13 cellular contexts compared by ENCODE assay signal in genomic region chr15:60721232-60721576, GRCh38.
DNase-seq lines count a peak whose midpoint lies in the region; ATAC-seq and TF ChIP-seq lines count a peak whose summit lies in the region.
"Had no signal": no experiment of that assay in that cellular context is flagged by ENCODE, and none has a peak within 500 bp of the region (broad histone marks: within the 10 kb centered on the region; RNA-seq: fewer than 3 reads in every experiment).

No MANE protein-coding gene starts in this region.

- H3K36me3 Mint-ChIP-seq in stimulated activated naive CD8-positive, alpha-beta T cell treated with anti-CD3 and anti-CD28 coated beads, Interleukin-15, Interleukin-2, amounts not matched to agents 100 ng/mL and 50 ng/mL, for 24 hours (ENCODE audit: low read depth) = no peaks in the 10 kb centered on the region
- no peaks in the 10 kb centered on the region for H3K36me3 Mint-ChIP-seq in activated naive CD8-positive, alpha-beta T cell treated with anti-CD3 and anti-CD28 coated beads, Interleukin-2, amount 10 ng/mL, durations not matched to agents 7 days and 5 days
- H3K36me3 Mint-ChIP-seq in type B pancreatic cell = no peaks in the 10 kb centered on the region

- H3K27ac Mint-ChIP-seq in stimulated activated naive CD8-positive, alpha-beta T cell treated with anti-CD3 and anti-CD28 coated beads, Interleukin-15, Interleukin-2, amounts not matched to agents 100 ng/mL and 50 ng/mL, for 24 hours = peak overlapping the region; percentile 97
- H3K27ac Mint-ChIP-seq in activated naive CD8-positive, alpha-beta T cell treated with anti-CD3 and anti-CD28 coated beads, Interleukin-2, amount 10 ng/mL, durations not matched to agents 7 days and 5 days = peak overlapping the region; percentile 21
- H3K27ac Mint-ChIP-seq in stimulated activated naive CD8-positive, alpha-beta T cell treated with anti-CD3 and anti-CD28 coated beads, Interleukin-15, amount 100 ng/mL, for 72 hours = peak overlapping the region; percentile 71 to 92
- H3K27ac Mint-ChIP-seq in type B pancreatic cell = no peak overlapping the region

- POLR2A ChIA-PET in activated naive CD8-positive, alpha-beta T cell treated with anti-CD3 and anti-CD28 coated beads, Interleukin-2, amount 10 ng/mL, durations not matched to agents 7 days and 5 days (lab: Charles Lee) = interaction anchor here (1.0 kb wide), 1 partner anchor 19 kb away, joined by 3 read pairs; no protein-coding TSS in a partner anchor

- peaks cover 5% of the 10 kb centered on the region for H3K9me3 Mint-ChIP-seq in stimulated activated naive CD8-positive, alpha-beta T cell treated with anti-CD3 and anti-CD28 coated beads, Interleukin-15, Interleukin-2, amounts not matched to agents 100 ng/mL and 50 ng/mL, for 24 hours
- H3K9me3 Mint-ChIP-seq in activated naive CD8-positive, alpha-beta T cell treated with anti-CD3 and anti-CD28 coated beads, Interleukin-2, amount 10 ng/mL, durations not matched to agents 7 days and 5 days = no peaks in the 10 kb centered on the region
- H3K9me3 Mint-ChIP-seq in stimulated activated naive CD8-positive, alpha-beta T cell treated with anti-CD3 and anti-CD28 coated beads, Interleukin-15, amount 100 ng/mL, for 72 hours = peaks cover 0 to 6% of the 10 kb centered on the region in 2 donors
- no peaks in the 10 kb centered on the region for H3K9me3 Mint-ChIP-seq in type B pancreatic cell

- peak overlapping the region; percentile 73 for H3K4me3 Mint-ChIP-seq in stimulated activated naive CD8-positive, alpha-beta T cell treated with anti-CD3 and anti-CD28 coated beads, Interleukin-15, Interleukin-2, amounts not matched to agents 100 ng/mL and 50 ng/mL, for 24 hours
- H3K4me3 Mint-ChIP-seq in activated naive CD8-positive, alpha-beta T cell treated with anti-CD3 and anti-CD28 coated beads, Interleukin-2, amount 10 ng/mL, durations not matched to agents 7 days and 5 days = peak overlapping the region; percentile 71
- peak overlapping the region; percentile 51 to 60 for H3K4me3 Mint-ChIP-seq in stimulated activated naive CD8-positive, alpha-beta T cell treated with anti-CD3 and anti-CD28 coated beads, Interleukin-15, amount 100 ng/mL, for 72 hours
- H3K4me3 Mint-ChIP-seq in type B pancreatic cell = no peak overlapping the region

- no peak for DNase-seq in stimulated activated naive CD8-positive, alpha-beta T cell treated with anti-CD3 and anti-CD28 coated beads, Interleukin-15, Interleukin-2, amounts not matched to agents 100 U/mL and 50 U/mL, for 24 hours
- no peak for DNase-seq in activated naive CD8-positive, alpha-beta T cell treated with anti-CD3 and anti-CD28 coated beads, Interleukin-2, amount 10 ng/mL, durations not matched to agents 7 days and 5 days
- no peak for DNase-seq in stimulated activated naive CD8-positive, alpha-beta T cell treated with anti-CD3 and anti-CD28 coated beads, Interleukin-15, amount 100 ng/mL, for 72 hours
- DNase-seq in DMS114 treated with DMSO at 0.1 percent for 48 hours (lab: John Stamatoyannopoulos, UW; ENCODE audit: unreplicated experiment) (no peak), type B pancreatic cell (ENCODE audit: extremely low spot score, unreplicated experiment) (no peak), inferior parietal cortex (ENCODE audit: extremely low spot score) (no peak)
- DNase-seq: AML-193, NCI-H774, right cardiac atrium, SK-N-SH, trophoblast cell had no signal

- peaks cover 57% of the 10 kb centered on the region for H3K4me1 Mint-ChIP-seq in stimulated activated naive CD8-positive, alpha-beta T cell treated with anti-CD3 and anti-CD28 coated beads, Interleukin-15, Interleukin-2, amounts not matched to agents 100 ng/mL and 50 ng/mL, for 24 hours (ENCODE audit: low read depth)
- peaks cover 20% of the 10 kb centered on the region for H3K4me1 Mint-ChIP-seq in activated naive CD8-positive, alpha-beta T cell treated with anti-CD3 and anti-CD28 coated beads, Interleukin-2, amount 10 ng/mL, durations not matched to agents 7 days and 5 days
- H3K4me1 Mint-ChIP-seq in stimulated activated naive CD8-positive, alpha-beta T cell treated with anti-CD3 and anti-CD28 coated beads, Interleukin-15, amount 100 ng/mL, for 72 hours = peaks cover 60% of the 10 kb centered on the region
- H3K4me1 Mint-ChIP-seq in type B pancreatic cell (ENCODE audit: unreplicated experiment) = peaks cover 15% of the 10 kb centered on the region

- no peak for ATAC-seq in stimulated activated naive CD8-positive, alpha-beta T cell treated with anti-CD3 and anti-CD28 coated beads, Interleukin-15, Interleukin-2, amounts not matched to agents 100 U/mL and 50 U/mL, for 24 hours
- peak; percentile 27 for ATAC-seq in HG03378 (IDR thresholded peaks at IDR 0.05; ENCODE audit: unreplicated experiment)
- ATAC-seq in activated naive CD8-positive, alpha-beta T cell treated with anti-CD3 and anti-CD28 coated beads, Interleukin-2, amount 10 ng/mL, durations not matched to agents 7 days and 5 days (ENCODE audit: low read depth) = peak; percentile 31
- ATAC-seq in stimulated activated naive CD8-positive, alpha-beta T cell treated with anti-CD3 and anti-CD28 coated beads, Interleukin-15, amount 100 ng/mL, for 72 hours = no peak
- ATAC-seq: right cardiac atrium had no signal

- TF ChIP-seq CTCF in type B pancreatic cell (conservative IDR thresholded peaks at IDR 0.05) = no peak

- H3K27me3 Mint-ChIP-seq in stimulated activated naive CD8-positive, alpha-beta T cell treated with anti-CD3 and anti-CD28 coated beads, Interleukin-15, Interleukin-2, amounts not matched to agents 100 ng/mL and 50 ng/mL, for 24 hours = no peaks in the 10 kb centered on the region
- H3K27me3 Mint-ChIP-seq in activated naive CD8-positive, alpha-beta T cell treated with anti-CD3 and anti-CD28 coated beads, Interleukin-2, amount 10 ng/mL, durations not matched to agents 7 days and 5 days = peaks cover 2% of the 10 kb centered on the region
- H3K27me3 Mint-ChIP-seq in stimulated activated naive CD8-positive, alpha-beta T cell treated with anti-CD3 and anti-CD28 coated beads, Interleukin-15, amount 100 ng/mL, for 72 hours = peaks cover 6% of the 10 kb centered on the region
- H3K27me3 Mint-ChIP-seq in type B pancreatic cell = no peaks in the 10 kb centered on the region

Comparison
In these comparisons a context has a peak if more than half of its experiments do, and no peak if none do; other contexts are left out.
1. ATAC-seq: peak in HG03378 (single experiment) and activated naive CD8-positive, alpha-beta T cell treated with anti-CD3 and anti-CD28 coated beads, Interleukin-2, amount 10 ng/mL, durations not matched to agents 7 days and 5 days (single experiment); none in stimulated activated naive CD8-positive, alpha-beta T cell treated with anti-CD3 and anti-CD28 coated beads, Interleukin-15, Interleukin-2, amounts not matched to agents 100 U/mL and 50 U/mL, for 24 hours (single experiment) and stimulated activated naive CD8-positive, alpha-beta T cell treated with anti-CD3 and anti-CD28 coated beads, Interleukin-15, amount 100 ng/mL, for 72 hours (single experiment).